ENCODE assay signal across 32 cellular contexts in the genomic region with DNA sequence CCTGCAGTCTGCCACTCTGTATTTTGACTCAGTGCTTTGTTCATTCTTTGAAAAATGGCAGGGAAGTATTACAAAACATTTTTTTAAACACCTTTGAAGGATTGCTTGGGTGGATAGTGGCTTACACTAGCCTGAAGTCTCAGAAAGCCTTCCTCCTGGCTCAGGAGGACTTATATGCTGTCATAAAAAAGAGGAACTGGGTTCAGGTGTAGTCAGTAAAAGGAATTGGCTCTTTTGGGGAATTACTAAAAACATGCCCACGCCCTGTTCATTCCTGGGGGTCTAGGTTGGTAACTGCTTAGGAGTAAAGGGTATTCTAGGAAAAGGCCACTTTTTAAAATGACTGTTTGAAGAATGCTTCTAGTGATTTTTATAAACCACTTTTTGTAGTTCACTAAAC.
"Had no signal": no experiment of that assay in that cellular context is flagged by ENCODE, and none has a peak within 500 bp of the region (broad histone marks: within the 10 kb centered on the region; RNA-seq: fewer than 3 reads in every experiment).

No MANE protein-coding gene starts in this region.

- H3K36me3 Mint-ChIP-seq: activated naive CD8-positive, alpha-beta T cell had no signal

- H3K9me3 ChIP-seq: esophagus muscularis mucosa, gastrocnemius medialis, heart left ventricle had no signal

- H3K27me3 ChIP-seq: brain microvascular endothelial cell, dorsolateral prefrontal cortex, foreskin keratinocyte, gastrocnemius medialis had no signal

- H3K9me3 Mint-ChIP-seq: activated B cell treated with CpG ODN at 0.5 μM for 24 hours; activated CD8-positive, alpha-beta T cell treated with anti-CD3 and anti-CD28 coated beads for 36 hours; activated T-cell treated with anti-CD3 and anti-CD28 coated beads, Interleukin-2, amount 50 U/mL, for 4 hours; activated T-helper 17 cell treated with anti-CD3 and anti-CD28 coated beads, Interleukin-2, amount 50 U/mL, for 72 hours; central memory CD8-positive, alpha-beta T cell; dendritic cell treated with granulocyte-macrophage colony-stimulating factor and Interleukin-4, amounts not matched to agents 40 ng/mL and 50 ng/mL, for 4 days; endodermal cell had no signal

- H3K4me3 Mint-ChIP-seq: activated B cell treated with CpG ODN at 0.5 μM for 24 hours; activated CD8-positive, alpha-beta T cell treated with anti-CD3 and anti-CD28 coated beads for 36 hours; activated naive CD8-positive, alpha-beta T cell; activated T-cell treated with anti-CD3 and anti-CD28 coated beads, Interleukin-2, amount 50 U/mL, for 4 hours; activated T-helper 17 cell treated with anti-CD3 and anti-CD28 coated beads, Interleukin-2, amount 50 U/mL, for 72 hours; central memory CD8-positive, alpha-beta T cell; dendritic cell treated with granulocyte-macrophage colony-stimulating factor and Interleukin-4, amounts not matched to agents 40 ng/mL and 50 ng/mL, for 4 days; endodermal cell had no signal

- H3K4me3 ChIP-seq: coronary artery, dorsolateral prefrontal cortex, esophagus muscularis mucosa, gastrocnemius medialis, heart left ventricle had no signal

- H3K4me1 Mint-ChIP-seq: activated B cell treated with CpG ODN at 0.5 μM for 24 hours; activated T-helper 17 cell treated with anti-CD3 and anti-CD28 coated beads, Interleukin-2, amount 50 U/mL, for 72 hours; central memory CD8-positive, alpha-beta T cell had no signal

- H3K4me1 ChIP-seq: esophagus muscularis mucosa, gastrocnemius medialis, heart left ventricle had no signal

- H3K27me3 Mint-ChIP-seq: activated naive CD8-positive, alpha-beta T cell had no signal

- DNase-seq: activated B cell treated with CpG ODN at 0.5 μM for 24 hours; activated CD4-positive, alpha-beta T cell treated with anti-CD3 and anti-CD28 coated beads for 48 hours; activated CD4-positive, alpha-beta T cell treated with anti-CD3 and anti-CD28 coated beads, Interleukin-2, amount 50 U/mL, for 1 hour; activated CD4-positive, alpha-beta T cell treated with anti-CD3 and anti-CD28 coated beads, Interleukin-2, amount 50 U/mL, for 48 hours; activated CD8-positive, alpha-beta memory T cell treated with anti-CD3 and anti-CD28 coated beads for 24 hours; activated CD8-positive, alpha-beta T cell treated with anti-CD3 and anti-CD28 coated beads for 36 hours; activated effector memory CD4-positive, alpha-beta T cell treated with Interleukin-2 at 50 U/mL for 16 hours; activated gamma-delta T cell treated with Interleukin-2 at 50 U/mL for 16 hours; activated naive CD4-positive, alpha-beta T cell treated with anti-CD3 and anti-CD28 coated beads, Interleukin-2, amount 50 U/mL, for 16 hours; activated naive CD4-positive, alpha-beta T cell treated with Interleukin-2 at 50 U/mL for 16 hours; activated T-cell treated with anti-CD3 and anti-CD28 coated beads, Interleukin-2, amount 50 U/mL, for 4 hours; amniotic stem cell; brain microvascular endothelial cell; effector memory CD4-positive, alpha-beta T cell; endodermal cell; erythroblast; foreskin keratinocyte; gastrocnemius medialis; glutamatergic neuron; heart left ventricle; T1000; WERI-Rb-1 had no signal

- ATAC-seq: activated CD4-positive, CD25-positive, alpha-beta regulatory T cell treated with anti-CD3 and anti-CD28 coated beads, Interleukin-2, amount 50 U/mL, for 24 hours; activated CD8-positive, alpha-beta T cell treated with anti-CD3 and anti-CD28 coated beads for 36 hours; activated T-cell treated with anti-CD3 and anti-CD28 coated beads, Interleukin-2, amount 50 U/mL, for 4 hours; activated T-helper 17 cell treated with anti-CD3 and anti-CD28 coated beads, Interleukin-2, amount 50 U/mL, for 72 hours; foreskin keratinocyte; gastrocnemius medialis had no signal

- H3K36me3 ChIP-seq: brain microvascular endothelial cell, esophagus muscularis mucosa, gastrocnemius medialis, heart left ventricle, WERI-Rb-1 had no signal

- FAIRE-seq: astrocyte, bronchial epithelial cell had no signal

- H3K27ac ChIP-seq: brain microvascular endothelial cell, coronary artery, dorsolateral prefrontal cortex, esophagus muscularis mucosa, foreskin keratinocyte, gastrocnemius medialis, heart left ventricle, WERI-Rb-1 had no signal

- H3K27ac Mint-ChIP-seq: activated B cell treated with CpG ODN at 0.5 μM for 24 hours; activated CD8-positive, alpha-beta T cell treated with anti-CD3 and anti-CD28 coated beads for 36 hours; activated naive CD8-positive, alpha-beta T cell; activated T-helper 17 cell treated with anti-CD3 and anti-CD28 coated beads, Interleukin-2, amount 50 U/mL, for 72 hours; dendritic cell treated with granulocyte-macrophage colony-stimulating factor and Interleukin-4, amounts not matched to agents 40 ng/mL and 50 ng/mL, for 4 days; endodermal cell had no signal
